In genomic region chr9:91197232-91198181, GRCh38 we compare ENCODE assay signal across 1 cellular context.
TF ChIP-seq lines count a peak whose summit lies in the region.

No MANE protein-coding gene starts in this region.

TF ChIP-seq in HepG2, 621 proteins besides CTCF, POLR2A, EP300 and RAD21 (continued from another document and continues in another):
- peak; percentile 64; the same call in 1 of the 2 replicates for TF ChIP-seq GMEB2 (CRISPR knock-in tag; IDR thresholded peaks at IDR 0.05; ENCODE audit: low read depth)
- peak; percentile 74 for TF ChIP-seq ESRRA (CRISPR knock-in tag; IDR thresholded peaks at IDR 0.05; ENCODE audit: low read depth)
- peak; percentile 54; the same call in 1 of the 2 replicates for TF ChIP-seq ZNF646 (CRISPR knock-in tag; IDR thresholded peaks at IDR 0.05)
- TF ChIP-seq ZNF20 (CRISPR knock-in tag; IDR thresholded peaks at IDR 0.05) = no peak
- peak; percentile 74; the same call in 1 of the 2 replicates for TF ChIP-seq TRAFD1 (CRISPR knock-in tag; IDR thresholded peaks at IDR 0.05; ENCODE audit: borderline replicate concordance)
- no peak for TF ChIP-seq XBP1 (CRISPR knock-in tag; IDR thresholded peaks at IDR 0.05)
- 0 out of 2 replicates have a peak, but pooled peaks have one; percentile 29 for TF ChIP-seq CREB3 (CRISPR knock-in tag; IDR thresholded peaks at IDR 0.05)
- TF ChIP-seq ZNF143 (CRISPR knock-in tag; IDR thresholded peaks at IDR 0.05) = peak; percentile 23; the same call in 1 of the 2 replicates
- peak; percentile 100 for TF ChIP-seq CEBPB (IDR thresholded peaks at IDR 0.05; ENCODE audit: borderline replicate concordance, low read depth, low read length)
- TF ChIP-seq ZNF335 (CRISPR knock-in tag; IDR thresholded peaks at IDR 0.05) = peak; percentile 76; the same call in 1 of the 2 replicates
- no peak; the same call in 1 of the 2 replicates for TF ChIP-seq ZNF275 (CRISPR knock-in tag; IDR thresholded peaks at IDR 0.05; ENCODE audit: borderline replicate concordance)
- TF ChIP-seq ZNF687 (CRISPR knock-in tag; IDR thresholded peaks at IDR 0.05) = no peak
- TF ChIP-seq HNRNPLL (IDR thresholded peaks at IDR 0.05; ENCODE audit: low read depth, low read length, poor library complexity, severe bottlenecking) = no peak
- no peak for TF ChIP-seq RBAK (CRISPR knock-in tag; IDR thresholded peaks at IDR 0.05)
- no peak for TF ChIP-seq ZNF776 (CRISPR knock-in tag; IDR thresholded peaks at IDR 0.05)
- no peak for TF ChIP-seq PRPF4 (IDR thresholded peaks at IDR 0.05; ENCODE audit: low read depth, low read length, poor library complexity, severe bottlenecking)
- no peak for TF ChIP-seq THAP9 (CRISPR knock-in tag; IDR thresholded peaks at IDR 0.05; ENCODE audit: borderline replicate concordance)
- TF ChIP-seq BRCA1 (CRISPR knock-in tag; IDR thresholded peaks at IDR 0.05) = no peak
- peak; percentile 100 for TF ChIP-seq FOSL2 (CRISPR knock-in tag; IDR thresholded peaks at IDR 0.05)
- TF ChIP-seq SNAPC2 (CRISPR knock-in tag; IDR thresholded peaks at IDR 0.05) = no peak
- TF ChIP-seq ZFP36L1 (CRISPR knock-in tag; IDR thresholded peaks at IDR 0.05) = peak; percentile 61; the same call in 1 of the 2 replicates
- TF ChIP-seq MTA3 (CRISPR knock-in tag; IDR thresholded peaks at IDR 0.05) = no peak
- TF ChIP-seq IRF9 (CRISPR knock-in tag; IDR thresholded peaks at IDR 0.05; ENCODE audit: borderline replicate concordance) = peak; percentile 61; the same call in 1 of the 2 replicates
- peak; percentile 89 for TF ChIP-seq PAXIP1 (CRISPR knock-in tag; conservative IDR thresholded peaks at IDR 0.05)
- TF ChIP-seq ZKSCAN1 (IDR thresholded peaks at IDR 0.05; ENCODE audit: low read length) = peak; percentile 69; the same call in 1 of the 2 replicates
- TF ChIP-seq ZNF260 (CRISPR knock-in tag; IDR thresholded peaks at IDR 0.05; ENCODE audit: borderline replicate concordance, low read depth) = no peak
